ENCODE assay signal across 9 cellular contexts in genomic region chr6:30493643-30494250, GRCh38. TPM values are rescaled to one million over a fixed set of nuclear protein-coding genes. Genes with fewer than 3 reads are reported as not detected.
DNase-seq lines count a peak whose midpoint lies in the region; ATAC-seq and TF ChIP-seq lines count a peak whose summit lies in the region.
"Had no signal": no experiment of that assay in that cellular context is flagged by ENCODE, and none has a peak within 500 bp of the region (broad histone marks: within the 10 kb centered on the region; RNA-seq: fewer than 3 reads in every experiment).

No MANE protein-coding gene starts in this region.

- peak; percentile 63 for DNase-seq in activated T-cell treated with anti-CD3 and anti-CD28 coated beads, Interleukin-2, amount 50 U/mL, for 1 hour
- DNase-seq in activated T-cell treated with anti-CD3 and anti-CD28 coated beads for 4 hours (no peak), fibroblast of pulmonary artery (ENCODE audit: low read depth) (no peak), SHP77 (lab: John Stamatoyannopoulos, UW) (no peak), SW480 (ENCODE audit: low spot score) (no peak)
- DNase-seq in activated CD8-positive, alpha-beta T cell treated with anti-CD3 and anti-CD28 coated beads for 36 hours: peak; percentile 76
- DNase-seq: SW 1271 had no signal

- peak; percentile 41 for TF ChIP-seq CTCF in activated CD8-positive, alpha-beta T cell treated with anti-CD3 and anti-CD28 coated beads for 36 hours (IDR thresholded peaks at IDR 0.05)
- peak; percentile 18 for TF ChIP-seq CTCF in fibroblast of pulmonary artery (IDR thresholded peaks at IDR 0.05; ENCODE audit: low read length, missing control alignments)

- ATAC-seq in activated CD8-positive, alpha-beta T cell treated with anti-CD3 and anti-CD28 coated beads for 36 hours: no peak
- ATAC-seq in GM18511 (IDR thresholded peaks at IDR 0.05; ENCODE audit: unreplicated experiment): no peak

- H3K9me3 Mint-ChIP-seq in activated CD8-positive, alpha-beta T cell treated with anti-CD3 and anti-CD28 coated beads for 36 hours: no peaks in the 10 kb centered on the region
- no peaks in the 10 kb centered on the region for H3K9me3 Mint-ChIP-seq in stimulated activated naive CD8-positive, alpha-beta T cell treated with anti-CD3 and anti-CD28 coated beads, Interleukin-15, Interleukin-2, amounts not matched to agents 100 ng/mL and 50 ng/mL, for 24 hours

- intact Hi-C loops in activated CD8-positive, alpha-beta T cell treated with anti-CD3 and anti-CD28 coated beads for 36 hours (cut with micrococcal nuclease): no loop called here

- CTCF ChIA-PET in activated CD8-positive, alpha-beta T cell treated with anti-CD3 and anti-CD28 coated beads for 36 hours (lab: Charles Lee): interaction anchor here (0.9 to 8.5 kb wide), 16 partner anchors 8 to 229 kb away, joined by 3 to 73 read pairs (median 6); no protein-coding TSS in a partner anchor

- H3K27ac Mint-ChIP-seq in activated CD8-positive, alpha-beta T cell treated with anti-CD3 and anti-CD28 coated beads for 36 hours: peak overlapping the region; percentile 91
- peak overlapping the region; percentile 91 for H3K27ac Mint-ChIP-seq in stimulated activated naive CD8-positive, alpha-beta T cell treated with anti-CD3 and anti-CD28 coated beads, Interleukin-15, Interleukin-2, amounts not matched to agents 100 ng/mL and 50 ng/mL, for 24 hours

- H3K4me3 Mint-ChIP-seq in activated CD8-positive, alpha-beta T cell treated with anti-CD3 and anti-CD28 coated beads for 36 hours: peak overlapping the region; percentile 97
- peak overlapping the region; percentile 96 for H3K4me3 Mint-ChIP-seq in stimulated activated naive CD8-positive, alpha-beta T cell treated with anti-CD3 and anti-CD28 coated beads, Interleukin-15, Interleukin-2, amounts not matched to agents 100 ng/mL and 50 ng/mL, for 24 hours

- peaks cover 55% of the 10 kb centered on the region for H3K4me1 Mint-ChIP-seq in activated CD8-positive, alpha-beta T cell treated with anti-CD3 and anti-CD28 coated beads for 36 hours (ENCODE audit: low read depth)
- H3K4me1 Mint-ChIP-seq in stimulated activated naive CD8-positive, alpha-beta T cell treated with anti-CD3 and anti-CD28 coated beads, Interleukin-15, Interleukin-2, amounts not matched to agents 100 ng/mL and 50 ng/mL, for 24 hours (ENCODE audit: low read depth): peaks cover 73% of the 10 kb centered on the region

- POLR2A ChIA-PET in activated CD8-positive, alpha-beta T cell treated with anti-CD3 and anti-CD28 coated beads for 36 hours (lab: Charles Lee): interaction anchor here (0.8 to 8.6 kb wide), 19 partner anchors 9 to 859 kb away, joined by 3 to 251 read pairs (median 6); partner anchors contain the start of genes IER3 and PRR3

- H3K36me3 Mint-ChIP-seq in activated CD8-positive, alpha-beta T cell treated with anti-CD3 and anti-CD28 coated beads for 36 hours (ENCODE audit: low read depth): peaks cover 61% of the 10 kb centered on the region
- peaks cover 56% of the 10 kb centered on the region for H3K36me3 Mint-ChIP-seq in stimulated activated naive CD8-positive, alpha-beta T cell treated with anti-CD3 and anti-CD28 coated beads, Interleukin-15, Interleukin-2, amounts not matched to agents 100 ng/mL and 50 ng/mL, for 24 hours (ENCODE audit: low read depth)

- H3K4me3 ChIP-seq in fibroblast of pulmonary artery (replicated peaks; ENCODE audit: low read depth, low read length): no peak overlapping the region

- H3K27me3 Mint-ChIP-seq in activated CD8-positive, alpha-beta T cell treated with anti-CD3 and anti-CD28 coated beads for 36 hours: no peaks in the 10 kb centered on the region
- H3K27me3 Mint-ChIP-seq in stimulated activated naive CD8-positive, alpha-beta T cell treated with anti-CD3 and anti-CD28 coated beads, Interleukin-15, Interleukin-2, amounts not matched to agents 100 ng/mL and 50 ng/mL, for 24 hours: no peaks in the 10 kb centered on the region

RNA-seq across cellular contexts. Expression of gene HLA-E, which starts 4.4 kb away (rescaled TPM):
- 100 to 1,000 TPM; 493 to 499 TPM for total RNA-seq in activated CD8-positive, alpha-beta T cell treated with anti-CD3 and anti-CD28 coated beads for 36 hours

Comparison
In these comparisons a context has a peak if more than half of its experiments do, and no peak if none do; other contexts are left out.
1. DNase-seq: peak in activated T-cell treated with anti-CD3 and anti-CD28 coated beads, Interleukin-2, amount 50 U/mL, for 1 hour (single experiment) and activated CD8-positive, alpha-beta T cell treated with anti-CD3 and anti-CD28 coated beads for 36 hours (single experiment); none in activated T-cell treated with anti-CD3 and anti-CD28 coated beads for 4 hours (single experiment), fibroblast of pulmonary artery (single experiment), SHP77 (0 of 2) and SW480 (single experiment).